8 cellular contexts compared by ENCODE assay signal in the genomic region with DNA sequence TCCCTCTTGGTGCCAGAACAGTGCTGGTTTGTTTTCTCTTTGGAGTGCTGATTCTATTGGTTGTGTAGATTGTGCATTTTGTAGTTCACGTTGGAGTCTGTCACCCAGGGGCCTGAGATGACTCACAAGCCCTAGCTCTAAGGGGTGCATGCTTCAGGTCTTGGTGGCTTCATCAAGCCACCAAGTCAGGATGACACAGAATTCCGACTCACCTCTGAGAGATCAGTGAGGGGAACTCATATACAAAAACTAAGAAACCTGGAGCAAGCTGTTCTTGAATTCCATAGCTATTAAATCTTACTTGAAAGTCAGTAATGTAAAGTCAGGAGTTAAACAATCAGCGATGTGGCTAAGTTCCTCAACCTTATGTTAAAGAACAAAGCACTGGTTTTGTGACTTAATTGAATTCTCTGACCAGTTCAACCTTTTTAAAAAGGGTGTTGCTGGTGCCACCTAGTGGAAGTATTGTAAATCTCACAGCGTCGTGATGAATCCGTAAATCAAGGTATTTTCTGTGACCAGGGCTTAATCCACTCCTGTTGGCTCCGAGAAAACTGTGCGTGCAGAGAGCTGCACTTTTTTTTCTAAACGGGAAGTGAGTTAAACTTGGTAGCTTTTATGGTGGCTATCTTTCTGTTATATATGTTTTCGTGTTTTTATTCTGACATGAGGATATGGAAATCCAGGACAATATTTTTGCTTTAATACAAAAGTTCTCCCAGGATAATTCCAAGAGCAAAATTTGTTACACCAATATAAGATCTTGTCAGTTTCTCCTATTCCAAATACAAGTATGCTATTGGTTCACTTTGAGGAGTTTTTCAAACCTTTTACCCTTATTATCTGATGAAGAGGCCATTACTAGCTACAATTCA. TPM values are rescaled to one million over a fixed set of nuclear protein-coding genes. Genes with fewer than 3 reads are reported as not detected.
DNase-seq lines count a peak whose midpoint lies in the region; ATAC-seq and TF ChIP-seq lines count a peak whose summit lies in the region.

No MANE protein-coding gene starts in this region.

- no peaks in the 10 kb centered on the region for H3K9me3 ChIP-seq in thoracic aorta

- DNase-seq in AG10803 (ENCODE audit: low read depth) (peak; percentile 67), GM13977 (ENCODE audit: low spot score) (peak; percentile 55), NCI-H1105 treated with DMSO at 0.1 percent for 48 hours (lab: John Stamatoyannopoulos, UW) (peak; percentile 59), SW480 (ENCODE audit: low spot score) (peak; percentile 72), dorsolateral prefrontal cortex (peak in 2 of 10 donors; percentile 17 to 34), medulla oblongata (ENCODE audit: extremely low spot score) (peak; percentile 81), thoracic aorta (ENCODE audit: low spot score) (no peak)

- H3K27me3 ChIP-seq in dorsolateral prefrontal cortex (peaks cover 0 to 3% (median 0%) of the 10 kb centered on the region in 45 donors), thoracic aorta (replicated peaks; ENCODE audit: insufficient read depth) (no peaks in the 10 kb centered on the region)

- no peaks in the 10 kb centered on the region for H3K36me3 ChIP-seq in thoracic aorta

- no peak overlapping the region for H3K4me3 ChIP-seq in AG10803 (ENCODE audit: low read length)
- H3K4me3 ChIP-seq in dorsolateral prefrontal cortex = no peak overlapping the region
- H3K4me3 ChIP-seq in thoracic aorta = no peak overlapping the region

- intact Hi-C loops in dorsolateral prefrontal cortex (cut with DNase I) = no loop called here

- ATAC-seq in HG02840 (IDR thresholded peaks at IDR 0.05; ENCODE audit: low FRiP score, unreplicated experiment) = peak; percentile 75
- ATAC-seq in thoracic aorta (ENCODE audit: insufficient number of reproducible peaks, low FRiP score, low read depth) = peak; percentile 50

- H3K27ac ChIP-seq in dorsolateral prefrontal cortex (no peak overlapping the region), thoracic aorta (no peak overlapping the region)

- H3K4me1 ChIP-seq in thoracic aorta (ENCODE audit: control insufficient read depth in 1 of 2, low read depth in 2 of 2) = no peaks in the 10 kb centered on the region

- TF ChIP-seq CTCF in AG10803 (conservative IDR thresholded peaks at IDR 0.05; ENCODE audit: low read length) (peak; percentile 91), GM13977 (IDR thresholded peaks at IDR 0.05; ENCODE audit: extremely low read depth, insufficient read depth, missing control alignments) (peak; percentile 81), dorsolateral prefrontal cortex (IDR thresholded peaks at IDR 0.05 in 54 of 56, conservative IDR thresholded peaks at IDR 0.05 in 2 of 56; ENCODE audit: low read depth in 1 of 56, partially characterized antibody in 56 of 56) (peak; percentile 56 to 85 (median 75)), thoracic aorta (IDR thresholded peaks at IDR 0.05) (peak; percentile 64)

- in situ Hi-C loops in GM13977 (cut with MboI; ENCODE audit: low pct_unique_long_range_greater_than_20kb, low sequenced_read_pairs, unreplicated experiment) = no loop called here

RNA-seq across cellular contexts. Expression of gene MMP13, which starts 14.6 kb away (rescaled TPM):
- total RNA-seq in dorsolateral prefrontal cortex = not detected
- not detected for total RNA-seq in thoracic aorta
